Comparison of ENCODE assay signal across 19 cellular contexts in genomic region chr12:100823988-100824387, GRCh38. TPM values are rescaled to one million over a fixed set of nuclear protein-coding genes. Genes with fewer than 3 reads are reported as not detected.
DNase-seq lines count a peak whose midpoint lies in the region; ATAC-seq and TF ChIP-seq lines count a peak whose summit lies in the region.
"Had no signal": no experiment of that assay in that cellular context is flagged by ENCODE, and none has a peak within 500 bp of the region (broad histone marks: within the 10 kb centered on the region; RNA-seq: fewer than 3 reads in every experiment).

No MANE protein-coding gene starts in this region.

- H3K27me3 Mint-ChIP-seq in Calu3 (ENCODE audit: unreplicated experiment), result no peaks in the 10 kb centered on the region

- H3K9ac ChIP-seq in PC-3 (ENCODE audit: low read length), result no peak overlapping the region

- no TSS peak for BruUV-seq in PC-3 (replicated peaks; lab: Mats Ljungman, UMichigan)
- BruUV-seq in Calu3 (replicated peaks; lab: Mats Ljungman, UMichigan), result no TSS peak

- no peak overlapping the region for H3K27ac Mint-ChIP-seq in Calu3 (ENCODE audit: unreplicated experiment)
- H3K27ac Mint-ChIP-seq: GM23338 had no signal

- no peaks in the 10 kb centered on the region for H3K9me3 ChIP-seq in PC-3 (ENCODE audit: low read length)
- H3K9me3 ChIP-seq: heart left ventricle, right atrium auricular region, testis had no signal

- H4K20me1 ChIP-seq in PC-3 (ENCODE audit: low read length), result no peaks in the 10 kb centered on the region

- intact Hi-C loops in PC-3 (cut with micrococcal nuclease), result no loop called here
- intact Hi-C loops in cardiac septum (cut with DNase I), result no loop called here
- intact Hi-C loops in Calu3 (cut with micrococcal nuclease; ENCODE audit: unreplicated experiment), result loop anchor here (10.0 kb wide), 2 partner anchors 59 to 361 kb away; no protein-coding TSS in a partner anchor

- no peaks in the 10 kb centered on the region for H3K4me1 ChIP-seq in PC-3 (ENCODE audit: insufficient read depth, low read length)
- H3K4me1 ChIP-seq: heart left ventricle, right atrium auricular region, testis had no signal

- H3K4me3 ChIP-seq in PC-3 (ENCODE audit: low read length) (no peak overlapping the region), epithelial cell of esophagus (ENCODE audit: low read length) (no peak overlapping the region)
- H3K4me3 ChIP-seq: GM23338, heart left ventricle, right atrium auricular region, testis had no signal

- H2AFZ ChIP-seq in PC-3 (ENCODE audit: low read length), result no peak overlapping the region
- H2AFZ ChIP-seq: GM23338 had no signal

- no peaks in the 10 kb centered on the region for H3K79me2 ChIP-seq in PC-3 (ENCODE audit: low read length)

- POLR2A ChIA-PET in PC-3 (lab: Charles Lee; ENCODE audit: unreplicated experiment), result no interaction called here

- no peaks in the 10 kb centered on the region for H3F3A ChIP-seq in PC-3 (ENCODE audit: low read length, unreplicated experiment)

- no peaks in the 10 kb centered on the region for H3K36me3 ChIP-seq in PC-3 (ENCODE audit: low read depth, low read length)
- H3K36me3 ChIP-seq: heart left ventricle, right atrium auricular region had no signal

- no peaks in the 10 kb centered on the region for H3K9me2 ChIP-seq in PC-3 (replicated peaks; ENCODE audit: low read length)

- H3K36me3 Mint-ChIP-seq in Calu3 (ENCODE audit: insufficient read depth, unreplicated experiment), result no peaks in the 10 kb centered on the region

- CTCF ChIA-PET in PC-3 (lab: Charles Lee), result no interaction called here
- CTCF ChIA-PET in Calu3 (lab: Charles Lee), result no interaction called here

- no peak overlapping the region for H3K27ac ChIP-seq in PC-3 (ENCODE audit: low read length)
- H3K27ac ChIP-seq: heart left ventricle, right atrium auricular region, testis had no signal

- peaks cover 21% of the 10 kb centered on the region; the same call in 1 of the 2 replicates for H3K27me3 ChIP-seq in PC-3 (ENCODE audit: low read length)
- H3K27me3 ChIP-seq: heart left ventricle, right atrium auricular region, testis had no signal

- no peaks in the 10 kb centered on the region for H3K9me3 Mint-ChIP-seq in Calu3 (ENCODE audit: low read depth, unreplicated experiment)
- H3K9me3 Mint-ChIP-seq: GM23338 had no signal

- H3K4me1 Mint-ChIP-seq in Calu3 (ENCODE audit: low read depth, unreplicated experiment), result peaks cover 12% of the 10 kb centered on the region

- ATAC-seq in PC-3 (no peak), GM19324 (IDR thresholded peaks at IDR 0.05; ENCODE audit: low FRiP score, unreplicated experiment) (no peak), GM19023 (IDR thresholded peaks at IDR 0.05; ENCODE audit: unreplicated experiment) (no peak)
- ATAC-seq: GM23338, heart left ventricle had no signal

- DNase-seq in Daoy (ENCODE audit: low read depth) (peak; percentile 65), PC-3 (peak; percentile 7), epithelial cell of esophagus (ENCODE audit: low read depth) (peak; percentile 80), myocyte (ENCODE audit: low read depth) (peak; percentile 12), cardiac septum (ENCODE audit: low spot score) (no peak), Calu3 (no peak)
- DNase-seq: activated CD4-positive, CD25-positive, alpha-beta regulatory T cell; C1 segment of cervical spinal cord; heart left ventricle; Kasumi-1; midbrain; SIG-M5; testis had no signal

- no peak overlapping the region for H3K4me3 Mint-ChIP-seq in Calu3 (ENCODE audit: low read depth, unreplicated experiment)
- H3K4me3 Mint-ChIP-seq: GM23338 had no signal

- TF ChIP-seq CTCF in PC-3 (conservative IDR thresholded peaks at IDR 0.05; ENCODE audit: low read depth, low read length) (no peak), epithelial cell of esophagus (IDR thresholded peaks at IDR 0.05; ENCODE audit: insufficient read depth, low read depth, low read length, missing control alignments) (no peak), Calu3 (IDR thresholded peaks at IDR 0.05; ENCODE audit: unreplicated experiment) (no peak)

- H3K4me2 ChIP-seq in PC-3 (ENCODE audit: low read length), result no peak overlapping the region
- H3K4me2 ChIP-seq: GM23338 had no signal

RNA-seq across cellular contexts. Expression of gene ANO4, which starts 29.4 kb away (rescaled TPM):
- total RNA-seq in Daoy (2014; rRNA removed; shearing (Covaris generic)), result 3.4 and 5.9 TPM in 2 replicates
- total RNA-seq in PC-3 (2014; rRNA removed) (not detected in 2 replicates), myocyte (0.99 and 1.3 TPM in 2 replicates), cardiac septum (0.30 TPM), Calu3 (2022) (1.3 and 1.9 TPM in 2 replicates)
- polyA plus RNA-seq in myocyte (2012), result 0.86 TPM
- total RNA-seq: activated CD8-positive, alpha-beta memory T cell treated with anti-CD3 and anti-CD28 coated beads for 36 hours; T-helper 2 cell treated with Interferon-gamma antibody and Interleukin-4, amounts not matched to agents 100 ng/mL and 5 ng/mL, for 36 hours had no signal

Comparison
In these comparisons a context has a peak if more than half of its experiments do, and no peak if none do; other contexts are left out.
1. DNase-seq: peak in Daoy (single experiment), PC-3 (single experiment), epithelial cell of esophagus (single experiment) and myocyte (single experiment); none in cardiac septum (single experiment) and Calu3 (single experiment).